10 cellular contexts compared by ENCODE assay signal in the genomic region with DNA sequence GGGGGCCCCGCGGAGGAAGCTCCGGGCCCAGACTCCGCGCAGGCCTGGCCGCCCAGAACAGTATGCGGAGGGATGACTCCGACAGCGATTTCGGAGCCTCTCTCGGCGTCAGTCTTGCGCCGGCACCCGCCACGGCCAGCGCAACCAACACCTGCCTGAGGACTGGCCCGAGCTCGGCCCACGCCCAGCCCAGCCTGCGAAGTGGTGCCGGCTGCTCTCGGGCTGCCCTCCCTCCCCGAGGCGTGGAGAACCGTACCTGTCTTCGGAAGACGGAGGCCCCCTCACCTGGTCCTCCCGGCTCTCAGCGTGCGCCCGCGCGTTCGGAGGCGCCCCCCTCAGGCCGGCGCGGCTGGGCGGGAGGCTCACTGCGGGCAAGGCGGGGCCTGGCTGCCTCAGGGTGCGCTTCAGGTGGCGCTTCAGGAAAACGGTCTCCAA. TPM values are rescaled to one million over a fixed set of nuclear protein-coding genes. Genes with fewer than 3 reads are reported as not detected.
DNase-seq lines count a peak whose midpoint lies in the region; ATAC-seq, FAIRE-seq and TF ChIP-seq lines count a peak whose summit lies in the region.
"Had no signal": no experiment of that assay in that cellular context is flagged by ENCODE, and none has a peak within 500 bp of the region (broad histone marks: within the 10 kb centered on the region; RNA-seq: fewer than 3 reads in every experiment).

TSS of gene M1AP (minus strand) at position 322 of the 435 bp plus-strand sequence. CDS start 8,055 bp downstream, outside the sequence.

- H3K4me1 ChIP-seq in pancreas = no peaks in the 10 kb centered on the region

- H3K4me1 Mint-ChIP-seq in activated T-cell treated with anti-CD3 and anti-CD28 coated beads, Interleukin-2, amount 50 U/mL, for 4 hours (ENCODE audit: low read depth) = peaks cover 5% of the 10 kb centered on the region
- H3K4me1 Mint-ChIP-seq in glutamatergic neuron (ENCODE audit: low read depth, unreplicated experiment) = no peaks in the 10 kb centered on the region
- peaks cover 0 to 10% of the 10 kb centered on the region in 2 donors for H3K4me1 Mint-ChIP-seq in effector memory CD8-positive, alpha-beta T cell (ENCODE audit: low read depth in 2 of 2)

- H3K27ac Mint-ChIP-seq in glutamatergic neuron (ENCODE audit: unreplicated experiment) = no peak within 1 kb of the TSS
- H3K27ac Mint-ChIP-seq in effector memory CD8-positive, alpha-beta T cell = no peak within 1 kb of the TSS

- no peaks in the 10 kb centered on the region for H3K9me3 ChIP-seq in pancreas

- no peaks in the 10 kb centered on the region for H3K9me3 Mint-ChIP-seq in activated T-cell treated with anti-CD3 and anti-CD28 coated beads, Interleukin-2, amount 50 U/mL, for 4 hours
- H3K9me3 Mint-ChIP-seq in glutamatergic neuron (ENCODE audit: unreplicated experiment) = peaks cover 5% of the 10 kb centered on the region
- H3K9me3 Mint-ChIP-seq in effector memory CD8-positive, alpha-beta T cell = no peaks in the 10 kb centered on the region

- no peaks in the 10 kb centered on the region for H3K27me3 ChIP-seq in pancreas

- H3K36me3 Mint-ChIP-seq in activated T-cell treated with anti-CD3 and anti-CD28 coated beads, Interleukin-2, amount 50 U/mL, for 4 hours (ENCODE audit: insufficient read depth) = no peaks in the 10 kb centered on the region
- no peaks in the 10 kb centered on the region for H3K36me3 Mint-ChIP-seq in glutamatergic neuron (ENCODE audit: unreplicated experiment)
- no peaks in the 10 kb centered on the region for H3K36me3 Mint-ChIP-seq in effector memory CD8-positive, alpha-beta T cell (ENCODE audit: insufficient read depth)

- FAIRE-seq in pancreas (lab: Jason Lieb, UNC) = no peak

- no peak within 1 kb of the TSS for H3K27ac ChIP-seq in pancreas

- DNase-seq in GM12865 (ENCODE audit: low read depth) (no peak), glutamatergic neuron (peak; percentile 35), pancreas (peak in 4 of 6 donors; percentile 15 to 62 (median 39)), mucosa of gallbladder (ENCODE audit: low spot score) (no peak), T-helper 9 cell (no peak), mesenteric fat pad (ENCODE audit: low spot score) (no peak)
- DNase-seq in activated T-cell treated with anti-CD3 and anti-CD28 coated beads, Interleukin-2, amount 50 U/mL, for 4 hours = no peak
- no peak for DNase-seq in effector memory CD8-positive, alpha-beta T cell
- DNase-seq: EL, KG1 had no signal

- peaks cover 35% of the 10 kb centered on the region for H3K27me3 Mint-ChIP-seq in activated T-cell treated with anti-CD3 and anti-CD28 coated beads, Interleukin-2, amount 50 U/mL, for 4 hours (ENCODE audit: low read depth)
- peaks cover 5% of the 10 kb centered on the region for H3K27me3 Mint-ChIP-seq in glutamatergic neuron (ENCODE audit: unreplicated experiment)
- H3K27me3 Mint-ChIP-seq in effector memory CD8-positive, alpha-beta T cell = peaks cover 19 to 26% of the 10 kb centered on the region in 2 donors

- intact Hi-C loops in pancreas (cut with DNase I) = no loop called here

- H3K4me3 Mint-ChIP-seq in activated T-cell treated with anti-CD3 and anti-CD28 coated beads, Interleukin-2, amount 50 U/mL, for 4 hours = no peak within 1 kb of the TSS
- peak within 1 kb of the TSS; percentile 64 for H3K4me3 Mint-ChIP-seq in glutamatergic neuron (ENCODE audit: unreplicated experiment)
- H3K4me3 Mint-ChIP-seq in effector memory CD8-positive, alpha-beta T cell = no peak within 1 kb of the TSS

- peak within 1 kb of the TSS; percentile 23; the same call in 1 of the 2 replicates for H3K4me3 ChIP-seq in GM12865 (ENCODE audit: low read depth, low read length)
- H3K4me3 ChIP-seq in pancreas = peak within 1 kb of the TSS in 1 of 4 donors; percentile 34

- 18 to 19% methylated on average over 40 to 45 of the region's 45 CpGs for WGBS in pancreas, 2 donors

- ATAC-seq in activated T-cell treated with anti-CD3 and anti-CD28 coated beads, Interleukin-2, amount 50 U/mL, for 4 hours = peak; percentile 43 to 67
- peak in 3 of 4 donors; percentile 66 to 85 (median 68) for ATAC-seq in pancreas
- no peak for ATAC-seq in effector memory CD8-positive, alpha-beta T cell (replicated peaks)

- TF ChIP-seq CTCF in GM12865 (IDR thresholded peaks at IDR 0.05; ENCODE audit: insufficient read depth, low read depth, low read length, missing control alignments) (peak; percentile 22), glutamatergic neuron (IDR thresholded peaks at IDR 0.05; ENCODE audit: partially characterized antibody, unreplicated experiment) (no peak), pancreas (IDR thresholded peaks at IDR 0.05) (no peak)

- no peaks in the 10 kb centered on the region for H3K36me3 ChIP-seq in pancreas

RNA-seq across cellular contexts. Expression of gene M1AP, which starts in this region (rescaled TPM):
- total RNA-seq in activated T-cell treated with anti-CD3 and anti-CD28 coated beads, Interleukin-2, amount 50 U/mL, for 4 hours = not detected
- total RNA-seq in glutamatergic neuron (ENCODE audit: unreplicated experiment) = 0.81 TPM
- under 1 TPM; 0.13 to 0.66 (median 0.27) TPM for total RNA-seq in pancreas
- under 1 TPM; 0.11 to 0.45 TPM for polyA plus RNA-seq in pancreas
- total RNA-seq in mucosa of gallbladder = 2.0 TPM
- 0.32 TPM for total RNA-seq in mesenteric fat pad

Comparison
In these comparisons a context has a peak if more than half of its experiments do, and no peak if none do; other contexts are left out.
1. Peak in ATAC-seq in activated T-cell treated with anti-CD3 and anti-CD28 coated beads, Interleukin-2, amount 50 U/mL, for 4 hours; RNA of the gene not detected or under 1 TPM.
2. Peak in DNase-seq in glutamatergic neuron; RNA of the gene not detected or under 1 TPM.
3. Peak in DNase-seq and ATAC-seq in pancreas; RNA of the gene not detected or under 1 TPM.